In genomic region chr3:62833538-62833937, GRCh38 we compare ENCODE assay signal across 11 cellular contexts. TPM values are rescaled to one million over a fixed set of nuclear protein-coding genes. Genes with fewer than 3 reads are reported as not detected.
A peak's percentile ranks its signal among the peaks of the same experiment; 100 is the strongest.
DNase-seq lines count a peak whose midpoint lies in the region; ATAC-seq and TF ChIP-seq lines count a peak whose summit lies in the region.
"Had no signal": no experiment of that assay in that cellular context is flagged by ENCODE, and none has a peak within 500 bp of the region (broad histone marks: within the 10 kb centered on the region; RNA-seq: fewer than 3 reads in every experiment).

No MANE protein-coding gene starts in this region.

- peak; percentile 7 for DNase-seq in ELF-1 (ENCODE audit: low read depth, low spot score)
- DNase-seq in HT1080 (ENCODE audit: low read depth) = peak; percentile 8
- DNase-seq in astrocyte of the spinal cord (ENCODE audit: low read depth, low spot score) = peak; percentile 5
- DNase-seq in myocyte (ENCODE audit: low read depth) = peak; percentile 4
- DNase-seq in T-helper 1 cell = no peak
- no peak for DNase-seq in NCI-H2081 (lab: John Stamatoyannopoulos, UW)
- DNase-seq in GM13976 (ENCODE audit: low spot score) = no peak
- DNase-seq in activated CD8-positive, alpha-beta T cell treated with anti-CD3 and anti-CD28 coated beads for 36 hours = no peak
- DNase-seq: caudate nucleus, glutamatergic neuron, PC-9 had no signal

- intact Hi-C loops in activated CD8-positive, alpha-beta T cell treated with anti-CD3 and anti-CD28 coated beads for 36 hours (cut with micrococcal nuclease) = no loop called here

- no peaks in the 10 kb centered on the region for H3K27me3 Mint-ChIP-seq in activated CD8-positive, alpha-beta T cell treated with anti-CD3 and anti-CD28 coated beads for 36 hours

- TF ChIP-seq CTCF in astrocyte of the spinal cord (IDR thresholded peaks at IDR 0.05; ENCODE audit: low read depth, low read length) = peak; percentile 46
- no peak for TF ChIP-seq CTCF in GM13976 (IDR thresholded peaks at IDR 0.05; ENCODE audit: borderline replicate concordance, control extremely low read depth, extremely low read depth, insufficient read depth, missing control alignments)
- no peak for TF ChIP-seq CTCF in activated CD8-positive, alpha-beta T cell treated with anti-CD3 and anti-CD28 coated beads for 36 hours (IDR thresholded peaks at IDR 0.05)

- no peaks in the 10 kb centered on the region for H3K9me3 Mint-ChIP-seq in activated CD8-positive, alpha-beta T cell treated with anti-CD3 and anti-CD28 coated beads for 36 hours

- POLR2A ChIA-PET in activated CD8-positive, alpha-beta T cell treated with anti-CD3 and anti-CD28 coated beads for 36 hours (lab: Charles Lee) = no interaction called here

- H3K4me3 Mint-ChIP-seq in activated CD8-positive, alpha-beta T cell treated with anti-CD3 and anti-CD28 coated beads for 36 hours = no peak overlapping the region

- H3K36me3 Mint-ChIP-seq in activated CD8-positive, alpha-beta T cell treated with anti-CD3 and anti-CD28 coated beads for 36 hours (ENCODE audit: low read depth) = no peaks in the 10 kb centered on the region

- no peak overlapping the region for H3K27ac Mint-ChIP-seq in activated CD8-positive, alpha-beta T cell treated with anti-CD3 and anti-CD28 coated beads for 36 hours

- H3K4me3 ChIP-seq in astrocyte of the spinal cord (ENCODE audit: low read depth, low read length) = no peak overlapping the region
- H3K4me3 ChIP-seq: PC-9 had no signal

- CTCF ChIA-PET in activated CD8-positive, alpha-beta T cell treated with anti-CD3 and anti-CD28 coated beads for 36 hours (lab: Charles Lee) = interaction anchor here (0.6 kb wide), 1 partner anchor 180 kb away, joined by 3 read pairs; no protein-coding TSS in a partner anchor

- ATAC-seq in activated CD8-positive, alpha-beta T cell treated with anti-CD3 and anti-CD28 coated beads for 36 hours = no peak

- no peaks in the 10 kb centered on the region for H3K4me1 Mint-ChIP-seq in activated CD8-positive, alpha-beta T cell treated with anti-CD3 and anti-CD28 coated beads for 36 hours (ENCODE audit: low read depth)

- in situ Hi-C loops in astrocyte of the spinal cord (cut with HindIII; ENCODE audit: low sequenced_read_pairs) = no loop called here
- in situ Hi-C loops in GM13976 (cut with MboI; ENCODE audit: low sequenced_read_pairs, unreplicated experiment) = no loop called here

RNA-seq across cellular contexts. Expression of gene CADPS, which starts 41.7 kb away (rescaled TPM):
- 0.03 and 0.18 TPM in 2 replicates for total RNA-seq in HT1080 (2014; rRNA removed; shearing (Covaris generic))
- 0.03 TPM in 1 of 2 replicates, not detected in the other for polyA plus RNA-seq in HT1080 (2015; cell fraction: cytosol; rRNA removed)
- not detected in 2 replicates for polyA plus RNA-seq in HT1080 (2015; cell fraction: nucleus; rRNA removed)
- not detected in 2 replicates for total RNA-seq in myocyte
- polyA plus RNA-seq in myocyte (2012) = not detected
- not detected for total RNA-seq in activated CD8-positive, alpha-beta T cell treated with anti-CD3 and anti-CD28 coated beads for 36 hours
- total RNA-seq: PC-9 had no signal

Comparison
In these comparisons a context has a peak if more than half of its experiments do, and no peak if none do; other contexts are left out.
1. DNase-seq: peak in ELF-1 (single experiment), HT1080 (single experiment), astrocyte of the spinal cord (single experiment) and myocyte (single experiment); none in T-helper 1 cell (0 of 5), NCI-H2081 (0 of 2), GM13976 (single experiment) and activated CD8-positive, alpha-beta T cell treated with anti-CD3 and anti-CD28 coated beads for 36 hours (single experiment).